Comparison of ENCODE assay signal across 17 cellular contexts in the genomic region with DNA sequence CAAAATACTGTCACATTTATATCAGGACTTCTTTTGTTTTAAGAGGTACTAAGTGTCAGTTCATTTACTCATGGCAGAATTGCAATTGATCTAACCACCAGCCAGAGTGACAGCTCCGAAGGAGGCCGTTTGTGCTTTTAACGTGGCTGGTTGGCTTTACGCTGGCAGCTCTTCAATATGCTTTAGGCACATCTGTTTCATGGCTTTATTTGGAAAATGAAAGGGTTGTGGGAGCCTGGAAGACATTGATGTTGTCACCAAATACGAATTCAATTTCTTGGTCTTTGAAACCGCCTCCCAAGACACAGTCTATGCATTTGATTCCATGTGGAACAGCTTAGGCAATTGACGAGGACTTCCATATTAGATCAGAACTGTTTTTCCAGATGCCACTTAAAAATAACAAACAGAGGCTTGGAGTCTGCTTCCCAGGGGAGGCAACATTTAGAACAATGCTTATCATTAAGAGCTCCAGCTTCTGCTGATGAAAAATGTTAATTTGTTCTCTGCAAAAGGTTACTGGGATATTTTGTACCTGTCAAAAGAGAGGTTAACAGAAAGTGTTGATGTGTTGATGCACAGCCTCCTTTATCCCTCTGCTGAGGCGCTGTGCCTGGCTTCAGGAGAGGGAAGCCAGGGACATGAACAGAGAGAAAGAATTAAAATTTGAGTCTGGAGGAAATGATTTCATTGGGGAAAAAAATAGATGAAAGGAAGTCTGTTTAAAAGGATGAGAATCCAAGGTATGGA.
DNase-seq lines count a peak whose midpoint lies in the region; ATAC-seq and TF ChIP-seq lines count a peak whose summit lies in the region.
"Had no signal": no experiment of that assay in that cellular context is flagged by ENCODE, and none has a peak within 500 bp of the region (broad histone marks: within the 10 kb centered on the region; RNA-seq: fewer than 3 reads in every experiment).

No MANE protein-coding gene starts in this region.

- peaks cover 2% of the 10 kb centered on the region for H3K9me3 Mint-ChIP-seq in neural progenitor cell
- H3K9me3 Mint-ChIP-seq: activated naive CD4-positive, alpha-beta T cell treated with anti-CD3 and anti-CD28 coated beads, Interleukin-2, amount 50 U/mL, for 72 hours; dendritic cell treated with granulocyte-macrophage colony-stimulating factor and Interleukin-4, amounts not matched to agents 40 ng/mL and 50 ng/mL, for 4 days; memory B cell; T-helper 1 cell treated with Interleukin-12 subunit alpha and Interleukin-12 subunit beta and Interleukin-4 antibody, amounts not matched to agents 30 μg/mL and 1 μg/mL, for 36 hours had no signal

- H3K36me3 Mint-ChIP-seq in neural progenitor cell, result no peaks in the 10 kb centered on the region
- H3K36me3 Mint-ChIP-seq: activated naive CD4-positive, alpha-beta T cell treated with anti-CD3 and anti-CD28 coated beads, Interleukin-2, amount 50 U/mL, for 72 hours; IgD-negative memory B cell; memory B cell had no signal

- ATAC-seq in HG02571 (IDR thresholded peaks at IDR 0.05; ENCODE audit: unreplicated experiment), result no peak
- ATAC-seq: activated CD8-positive, alpha-beta T cell treated with anti-CD3 and anti-CD28 coated beads, Interleukin-2, amount 10 ng/mL, durations not matched to agents 7 days and 5 days; activated naive CD4-positive, alpha-beta T cell treated with anti-CD3 and anti-CD28 coated beads, Interleukin-2, amount 50 U/mL, for 72 hours had no signal

- H3K4me3 ChIP-seq in SJCRH30 (peak overlapping the region; percentile 31), fibroblast of pulmonary artery (replicated peaks; ENCODE audit: low read depth, low read length) (no peak overlapping the region), neural progenitor cell (no peak overlapping the region)
- H3K4me3 ChIP-seq: sigmoid colon had no signal

- TF ChIP-seq CTCF in fibroblast of pulmonary artery (IDR thresholded peaks at IDR 0.05; ENCODE audit: low read length, missing control alignments) (no peak), neural progenitor cell (IDR thresholded peaks at IDR 0.05) (no peak)

- no peak overlapping the region for H3K4me3 Mint-ChIP-seq in neural progenitor cell
- H3K4me3 Mint-ChIP-seq: activated CD8-positive, alpha-beta T cell treated with anti-CD3 and anti-CD28 coated beads, Interleukin-2, amount 10 ng/mL, durations not matched to agents 7 days and 5 days; dendritic cell treated with granulocyte-macrophage colony-stimulating factor and Interleukin-4, amounts not matched to agents 40 ng/mL and 50 ng/mL, for 4 days; IgD-negative memory B cell; memory B cell; T-helper 1 cell treated with Interleukin-12 subunit alpha and Interleukin-12 subunit beta and Interleukin-4 antibody, amounts not matched to agents 30 μg/mL and 1 μg/mL, for 36 hours had no signal

- H3K4me1 Mint-ChIP-seq in neural progenitor cell, result peaks cover 30% of the 10 kb centered on the region
- H3K4me1 Mint-ChIP-seq: IgD-negative memory B cell, memory B cell had no signal

- DNase-seq in DMS 273 treated with DMSO at 0.1 percent for 48 hours (lab: John Stamatoyannopoulos, UW) (peak; percentile 12), SJCRH30 (peak; percentile 22 to 58), fibroblast of pulmonary artery (ENCODE audit: low read depth) (peak; percentile 27), neural progenitor cell (ENCODE audit: low spot score) (no peak), HuH-7.5 (ENCODE audit: low spot score) (no peak), NCI-H2227 treated with DMSO at 0.1 percent for 48 hours (lab: John Stamatoyannopoulos, UW) (no peak)
- DNase-seq in stimulated activated CD4-positive, alpha-beta T cell treated with anti-CD3 and anti-CD28 coated beads, Interleukin-2, amount 100 ng/mL, for 24 hours, result no peak
- DNase-seq: activated CD8-positive, alpha-beta T cell treated with anti-CD3 and anti-CD28 coated beads, Interleukin-2, amount 10 ng/mL, durations not matched to agents 7 days and 5 days; C1 segment of cervical spinal cord; NCI-H187 treated with DMSO at 0.1 percent for 48 hours; sigmoid colon had no signal

- no peak overlapping the region for H3K4me2 ChIP-seq in neural progenitor cell

- H3K9me3 ChIP-seq in SJCRH30 (replicated peaks), result no peaks in the 10 kb centered on the region
- H3K9me3 ChIP-seq in neural progenitor cell (ENCODE audit: low read depth), result no peaks in the 10 kb centered on the region
- H3K9me3 ChIP-seq: sigmoid colon had no signal

- peaks cover 29% of the 10 kb centered on the region for H3K4me1 ChIP-seq in SJCRH30
- peaks cover 10% of the 10 kb centered on the region for H3K4me1 ChIP-seq in neural progenitor cell

- H3K27ac ChIP-seq in SJCRH30, result peak overlapping the region; percentile 66
- no peak overlapping the region for H3K27ac ChIP-seq in neural progenitor cell

- H3K79me2 ChIP-seq in neural progenitor cell (ENCODE audit: low read depth), result no peaks in the 10 kb centered on the region

- H3K9ac ChIP-seq in neural progenitor cell, result no peak overlapping the region

- H3K27me3 ChIP-seq in SJCRH30 (no peaks in the 10 kb centered on the region), neural progenitor cell (no peaks in the 10 kb centered on the region)
- H3K27me3 ChIP-seq: sigmoid colon had no signal

- H2AFZ ChIP-seq in neural progenitor cell (replicated peaks), result no peak overlapping the region

- no peaks in the 10 kb centered on the region for H3F3A ChIP-seq in neural progenitor cell (ENCODE audit: low read depth)

- no peaks in the 10 kb centered on the region for H3K36me3 ChIP-seq in SJCRH30
- no peaks in the 10 kb centered on the region for H3K36me3 ChIP-seq in neural progenitor cell
- H3K36me3 ChIP-seq: sigmoid colon had no signal

- H3K27me3 Mint-ChIP-seq in neural progenitor cell (ENCODE audit: insufficient read depth, low read depth), result peaks cover 9% of the 10 kb centered on the region

- no peaks in the 10 kb centered on the region for H4K20me1 ChIP-seq in neural progenitor cell (ENCODE audit: low read depth)

- H3K27ac Mint-ChIP-seq in neural progenitor cell, result peak overlapping the region; percentile 61
- H3K27ac Mint-ChIP-seq: activated CD8-positive, alpha-beta T cell treated with anti-CD3 and anti-CD28 coated beads, Interleukin-2, amount 10 ng/mL, durations not matched to agents 7 days and 5 days; activated naive CD4-positive, alpha-beta T cell treated with anti-CD3 and anti-CD28 coated beads, Interleukin-2, amount 50 U/mL, for 72 hours; dendritic cell treated with granulocyte-macrophage colony-stimulating factor and Interleukin-4, amounts not matched to agents 40 ng/mL and 50 ng/mL, for 4 days; IgD-negative memory B cell; memory B cell; T-helper 1 cell treated with Interleukin-12 subunit alpha and Interleukin-12 subunit beta and Interleukin-4 antibody, amounts not matched to agents 30 μg/mL and 1 μg/mL, for 36 hours had no signal

Comparison
In these comparisons a context has a peak if more than half of its experiments do, and no peak if none do; other contexts are left out.
1. DNase-seq: peak in DMS 273 treated with DMSO at 0.1 percent for 48 hours (single experiment), SJCRH30 (2 of 2) and fibroblast of pulmonary artery (single experiment); none in neural progenitor cell (single experiment), HuH-7.5 (single experiment), NCI-H2227 treated with DMSO at 0.1 percent for 48 hours (single experiment) and stimulated activated CD4-positive, alpha-beta T cell treated with anti-CD3 and anti-CD28 coated beads, Interleukin-2, amount 100 ng/mL, for 24 hours (0 of 2).